ENCODE assay signal across 14 cellular contexts in the genomic region with DNA sequence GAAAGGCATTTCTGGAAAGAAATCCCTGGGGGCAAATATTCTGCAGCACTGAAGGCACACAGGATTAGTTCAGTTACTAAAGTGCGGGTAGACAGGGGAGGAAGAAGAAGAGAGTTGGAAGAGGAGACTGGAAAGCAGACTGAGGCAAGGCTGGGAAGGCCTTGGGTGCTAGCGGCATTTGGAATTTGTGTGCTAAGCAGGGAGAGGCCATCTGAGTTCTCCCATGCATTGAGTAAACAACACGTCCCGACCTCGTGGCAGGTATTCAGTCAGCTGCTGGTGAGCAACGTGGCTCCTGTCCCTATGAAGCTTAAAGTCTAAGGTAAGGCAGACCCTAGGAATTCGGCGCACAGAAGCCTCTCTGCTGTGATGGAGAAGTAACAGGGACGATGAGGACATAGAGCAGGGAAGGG. TPM values are rescaled to one million over a fixed set of nuclear protein-coding genes. Genes with fewer than 3 reads are reported as not detected.
DNase-seq lines count a peak whose midpoint lies in the region; ATAC-seq and TF ChIP-seq lines count a peak whose summit lies in the region.
"Had no signal": no experiment of that assay in that cellular context is flagged by ENCODE, and none has a peak within 500 bp of the region (broad histone marks: within the 10 kb centered on the region; RNA-seq: fewer than 3 reads in every experiment).

No MANE protein-coding gene starts in this region.

- H3K9me3 ChIP-seq in left ventricle myocardium inferior (replicated peaks) (no peaks in the 10 kb centered on the region), mucosa of descending colon (no peaks in the 10 kb centered on the region), vagina (no peaks in the 10 kb centered on the region)
- H3K9me3 ChIP-seq: neutrophil had no signal

- H3K4me3 ChIP-seq in left ventricle myocardium inferior, result no peak overlapping the region
- no peak overlapping the region for H3K4me3 ChIP-seq in mucosa of descending colon
- no peak overlapping the region for H3K4me3 ChIP-seq in vagina
- H3K4me3 ChIP-seq: K562 had no signal

- H3K4me3 Mint-ChIP-seq in endothelial cell (ENCODE audit: unreplicated experiment), result peak overlapping the region; percentile 43

- intact Hi-C loops in left ventricle myocardium inferior (cut with micrococcal nuclease) (no loop called here), left cardiac atrium (cut with DNase I) (no loop called here), mucosa of descending colon (cut with DNase I, micrococcal nuclease) (no loop called here), vagina (cut with DNase I) (no loop called here)

- no peak for DNase-seq in left ventricle myocardium inferior
- DNase-seq in left cardiac atrium, result no peak
- no peak for DNase-seq in endothelial cell (ENCODE audit: low spot score)
- peak; percentile 66 to 70 (median 68) for DNase-seq in mucosa of descending colon
- no peak for DNase-seq in vagina (ENCODE audit: extremely low spot score in 2 of 2)
- no peak for DNase-seq in erythroblast (lab: John Stamatoyannopoulos, UW)
- no peak for DNase-seq in NCI-H128 (lab: John Stamatoyannopoulos, UW; ENCODE audit: unreplicated experiment)
- DNase-seq in NK-92 treated with Interleukin-12 subunit alpha and Interleukin-12 subunit beta, amount 100 ng/mL, for 24 hours (lab: John Stamatoyannopoulos, UW), result no peak
- DNase-seq: activated T-cell treated with anti-CD3 and anti-CD28 coated beads for 4 hours; kidney glomerular epithelial cell; NCI-H2081 treated with DMSO at 0.1 percent for 48 hours; stimulated activated CD4-positive, alpha-beta T cell treated with anti-CD3 and anti-CD28 coated beads, Interleukin-12 subunit alpha, Interleukin-12 subunit beta, amount 100 ng/mL, for 4 hours had no signal

- peaks cover 79% of the 10 kb centered on the region for H3K4me1 Mint-ChIP-seq in endothelial cell (ENCODE audit: unreplicated experiment)

- H3K4me1 ChIP-seq in left ventricle myocardium inferior (peaks cover 82% of the 10 kb centered on the region), mucosa of descending colon (ENCODE audit: low read depth) (peaks cover 87% of the 10 kb centered on the region), vagina (peaks cover 92% of the 10 kb centered on the region)

- H3K9me3 Mint-ChIP-seq in endothelial cell (ENCODE audit: unreplicated experiment), result no peaks in the 10 kb centered on the region

- no peaks in the 10 kb centered on the region for H3K27me3 ChIP-seq in left ventricle myocardium inferior (ENCODE audit: low read depth)
- H3K27me3 ChIP-seq in vagina, result no peaks in the 10 kb centered on the region
- H3K27me3 ChIP-seq: neutrophil had no signal

- H3K36me3 Mint-ChIP-seq in endothelial cell (ENCODE audit: low read depth, unreplicated experiment), result peaks cover 11% of the 10 kb centered on the region

- H3K27ac Mint-ChIP-seq in endothelial cell (ENCODE audit: unreplicated experiment), result peak overlapping the region; percentile 24

- H3K36me3 ChIP-seq in left ventricle myocardium inferior, result no peaks in the 10 kb centered on the region
- H3K36me3 ChIP-seq in mucosa of descending colon (ENCODE audit: low read depth), result no peaks in the 10 kb centered on the region
- no peaks in the 10 kb centered on the region for H3K36me3 ChIP-seq in vagina
- H3K36me3 ChIP-seq: neutrophil had no signal

- H3K27ac ChIP-seq in left ventricle myocardium inferior (replicated peaks), result peak overlapping the region; percentile 69
- H3K27ac ChIP-seq in vagina, result peak overlapping the region; percentile 14
- H3K27ac ChIP-seq: neutrophil had no signal

- TF ChIP-seq CTCF in left ventricle myocardium inferior (IDR thresholded peaks at IDR 0.05; ENCODE audit: borderline replicate concordance), result no peak
- TF ChIP-seq CTCF in endothelial cell (IDR thresholded peaks at IDR 0.05; ENCODE audit: unreplicated experiment), result no peak
- TF ChIP-seq CTCF in mucosa of descending colon (IDR thresholded peaks at IDR 0.05), result no peak
- no peak for TF ChIP-seq CTCF in vagina (IDR thresholded peaks at IDR 0.05)

- peaks cover 10% of the 10 kb centered on the region for H3K27me3 Mint-ChIP-seq in endothelial cell (ENCODE audit: unreplicated experiment)

- TF ChIP-seq POLR2A in vagina (IDR thresholded peaks at IDR 0.05), result no peak
- TF ChIP-seq POLR2A in erythroblast (IDR thresholded peaks at IDR 0.05; ENCODE audit: low read length), result no peak

- ATAC-seq in left cardiac atrium (no peak), mucosa of descending colon (peak; percentile 61)
- ATAC-seq: K562 had no signal

RNA-seq across cellular contexts. Expression of a gene that starts 30.7 kb away (rescaled TPM):
- total RNA-seq in left ventricle myocardium inferior (8.6 TPM), left cardiac atrium (10 to 100 TPM in 1 of 2 donors, 1 to 10 TPM in 1; 6.4 to 14.9 TPM), endothelial cell (ENCODE audit: unreplicated experiment) (66.7 TPM), mucosa of descending colon (100 to 1,000 TPM; 175 to 406 (median 316) TPM), vagina (41.5 TPM)

Comparison
In these comparisons a context has a peak if more than half of its experiments do, and no peak if none do; other contexts are left out.
1. DNase-seq: peak in mucosa of descending colon (3 of 3); none in left ventricle myocardium inferior (single experiment), left cardiac atrium (single experiment), endothelial cell (single experiment), vagina (0 of 2), erythroblast (0 of 2), NCI-H128 (single experiment) and NK-92 treated with Interleukin-12 subunit alpha and Interleukin-12 subunit beta, amount 100 ng/mL, for 24 hours (single experiment).